In genomic region chr14:103330536-103330935, GRCh38 we compare ENCODE assay signal across 15 cellular contexts.
"Had no signal": no experiment of that assay in that cellular context is flagged by ENCODE, and none has a peak within 500 bp of the region (broad histone marks: within the 10 kb centered on the region; RNA-seq: fewer than 3 reads in every experiment).

No MANE protein-coding gene starts in this region.

- H3K4me3 Mint-ChIP-seq: activated CD4-positive, alpha-beta T cell treated with anti-CD3 and anti-CD28 coated beads, Interleukin-2, amount 10 ng/mL, durations not matched to agents 7 days and 5 days; activated naive CD8-positive, alpha-beta T cell treated with anti-CD3 and anti-CD28 coated beads for 36 hours; mesothelial cell of epicardium had no signal

- H3K27me3 ChIP-seq: breast epithelium, dorsolateral prefrontal cortex, esophagus muscularis mucosa, tibial artery, vagina had no signal

- DNase-seq: activated CD4-positive, alpha-beta T cell treated with anti-CD3 and anti-CD28 coated beads, Interleukin-2, amount 10 ng/mL, durations not matched to agents 7 days and 5 days; activated CD4-positive, CD25-positive, alpha-beta regulatory T cell; activated naive CD8-positive, alpha-beta T cell treated with anti-CD3 and anti-CD28 coated beads for 36 hours; activated T-cell treated with anti-CD3 and anti-CD28 coated beads for 4 hours; dorsolateral prefrontal cortex; glutamatergic neuron; immature natural killer cell; posterior cingulate gyrus had no signal

- ATAC-seq: lower lobe of right lung had no signal

- H3K4me3 ChIP-seq: breast epithelium, dorsolateral prefrontal cortex, esophagus muscularis mucosa, lower lobe of right lung, skin epidermis, tibial artery, vagina had no signal

- H3K27me3 Mint-ChIP-seq: activated CD4-positive, alpha-beta T cell treated with anti-CD3 and anti-CD28 coated beads, Interleukin-2, amount 10 ng/mL, durations not matched to agents 7 days and 5 days; activated naive CD8-positive, alpha-beta T cell treated with anti-CD3 and anti-CD28 coated beads for 36 hours had no signal

- H3K9me3 ChIP-seq: breast epithelium, esophagus muscularis mucosa, lower lobe of right lung, tibial artery, vagina had no signal

- H3K27ac ChIP-seq: breast epithelium, esophagus muscularis mucosa, lower lobe of right lung, skin epidermis, tibial artery, vagina had no signal

- H3K36me3 ChIP-seq: breast epithelium had no signal

- H3K36me3 Mint-ChIP-seq: mesothelial cell of epicardium had no signal

- H3K9me3 Mint-ChIP-seq: activated CD4-positive, alpha-beta T cell treated with anti-CD3 and anti-CD28 coated beads, Interleukin-2, amount 10 ng/mL, durations not matched to agents 7 days and 5 days; activated naive CD8-positive, alpha-beta T cell treated with anti-CD3 and anti-CD28 coated beads for 36 hours; immature natural killer cell; mesothelial cell of epicardium had no signal

- H3K27ac Mint-ChIP-seq: activated CD4-positive, alpha-beta T cell treated with anti-CD3 and anti-CD28 coated beads, Interleukin-2, amount 10 ng/mL, durations not matched to agents 7 days and 5 days; activated naive CD8-positive, alpha-beta T cell treated with anti-CD3 and anti-CD28 coated beads for 36 hours; immature natural killer cell; mesothelial cell of epicardium had no signal
